Comparison of ENCODE assay signal across 8 cellular contexts in genomic region chr15:34241376-34242350, GRCh38. TPM values are rescaled to one million over a fixed set of nuclear protein-coding genes. Genes with fewer than 3 reads are reported as not detected.
DNase-seq lines count a peak whose midpoint lies in the region; ATAC-seq and TF ChIP-seq lines count a peak whose summit lies in the region.

No MANE protein-coding gene starts in this region.

- no peak overlapping the region for H3K4me2 ChIP-seq in KMS-11

- ATAC-seq in HG03521 (IDR thresholded peaks at IDR 0.05; ENCODE audit: unreplicated experiment), result no peak

- TF ChIP-seq CTCF in GM12865 (IDR thresholded peaks at IDR 0.05; ENCODE audit: insufficient read depth, low read depth, low read length, missing control alignments) (peak; percentile 63), KMS-11 (conservative IDR thresholded peaks at IDR 0.05; ENCODE audit: low read depth, low read length) (peak; percentile 67; the same call in 1 of the 2 replicates), ovary (IDR thresholded peaks at IDR 0.05) (peak in 1 of 3 donors; percentile 50)

- H2AFZ ChIP-seq in KMS-11 (ENCODE audit: low read depth), result no peak overlapping the region

- CTCF ChIA-PET in activated CD4-positive, alpha-beta T cell treated with anti-CD3 and anti-CD28 coated beads, Interleukin-2, amount 10 ng/mL, durations not matched to agents 7 days and 5 days (lab: Charles Lee), result interaction anchor here (0.6 to 1.4 kb wide), 9 partner anchors 8 to 346 kb away, joined by 3 to 4 read pairs (median 3); partner anchors contain the start of gene EMC4

- peaks cover 25% of the 10 kb centered on the region for H3K36me3 Mint-ChIP-seq in activated CD4-positive, alpha-beta T cell treated with anti-CD3 and anti-CD28 coated beads, Interleukin-2, amount 10 ng/mL, durations not matched to agents 7 days and 5 days (ENCODE audit: low read depth)

- no peaks in the 10 kb centered on the region for H4K20me1 ChIP-seq in KMS-11 (ENCODE audit: insufficient read depth)

- no peak overlapping the region for H3K4me3 Mint-ChIP-seq in activated CD4-positive, alpha-beta T cell treated with anti-CD3 and anti-CD28 coated beads, Interleukin-2, amount 10 ng/mL, durations not matched to agents 7 days and 5 days

- no peaks in the 10 kb centered on the region for H3K27me3 Mint-ChIP-seq in activated CD4-positive, alpha-beta T cell treated with anti-CD3 and anti-CD28 coated beads, Interleukin-2, amount 10 ng/mL, durations not matched to agents 7 days and 5 days

- no peaks in the 10 kb centered on the region for H3K79me2 ChIP-seq in KMS-11 (ENCODE audit: insufficient read depth, low read depth)

- H3K9me3 ChIP-seq in ovary, result no peaks in the 10 kb centered on the region

- H3K4me3 ChIP-seq in GM12865 (ENCODE audit: low read depth, low read length) (no peak overlapping the region), KMS-11 (IDR thresholded peaks at IDR 0.05; ENCODE audit: insufficient read depth, low read depth, low read length) (no peak overlapping the region), ovary (no peak overlapping the region)

- WGBS in ovary, 3 donors, result 58 to 66% (median 59%) methylated on average over 1 of the region's 1 CpG

- POLR2A ChIA-PET in activated CD4-positive, alpha-beta T cell treated with anti-CD3 and anti-CD28 coated beads, Interleukin-2, amount 10 ng/mL, durations not matched to agents 7 days and 5 days (lab: Charles Lee), result no interaction called here

- no peaks in the 10 kb centered on the region for H3K9me3 Mint-ChIP-seq in activated CD4-positive, alpha-beta T cell treated with anti-CD3 and anti-CD28 coated beads, Interleukin-2, amount 10 ng/mL, durations not matched to agents 7 days and 5 days

- TF ChIP-seq POLR2A in ovary (IDR thresholded peaks at IDR 0.05), result no peak

- peak; percentile 47 for DNase-seq in AG20443 (ENCODE audit: low spot score)
- DNase-seq in GM12865 (ENCODE audit: low read depth), result peak; percentile 68
- peak; percentile 58 for DNase-seq in activated CD4-positive, alpha-beta T cell treated with anti-CD3 and anti-CD28 coated beads, Interleukin-2, amount 10 ng/mL, durations not matched to agents 7 days and 5 days
- DNase-seq in fibroblast of the conjunctiva (ENCODE audit: low read depth), result peak; percentile 12
- DNase-seq in pons (ENCODE audit: low spot score), result peak; percentile 56
- no peak for DNase-seq in ovary

- no peaks in the 10 kb centered on the region for H3K27me3 ChIP-seq in KMS-11 (ENCODE audit: insufficient read depth, low read depth)
- no peaks in the 10 kb centered on the region for H3K27me3 ChIP-seq in ovary

- H3K4me1 Mint-ChIP-seq in activated CD4-positive, alpha-beta T cell treated with anti-CD3 and anti-CD28 coated beads, Interleukin-2, amount 10 ng/mL, durations not matched to agents 7 days and 5 days, result peaks cover 25% of the 10 kb centered on the region

- H3K27ac ChIP-seq in KMS-11, result no peak overlapping the region
- H3K27ac ChIP-seq in ovary, result no peak overlapping the region

- no peak overlapping the region for H3K27ac Mint-ChIP-seq in activated CD4-positive, alpha-beta T cell treated with anti-CD3 and anti-CD28 coated beads, Interleukin-2, amount 10 ng/mL, durations not matched to agents 7 days and 5 days

- no peak for TF ChIP-seq EP300 in ovary (IDR thresholded peaks at IDR 0.05)

- intact Hi-C loops in ovary (cut with DNase I), result no loop called here

- H3K4me1 ChIP-seq in KMS-11 (ENCODE audit: low read depth, poor library complexity, severe bottlenecking) (no peaks in the 10 kb centered on the region), ovary (ENCODE audit: insufficient read depth) (no peaks in the 10 kb centered on the region)

- H3K9ac ChIP-seq in KMS-11, result no peak overlapping the region

- no peaks in the 10 kb centered on the region for H3K36me3 ChIP-seq in KMS-11 (ENCODE audit: insufficient read depth)
- no peaks in the 10 kb centered on the region for H3K36me3 ChIP-seq in ovary

RNA-seq across cellular contexts. Expression of gene EMC4, which starts 16.8 kb away (rescaled TPM):
- total RNA-seq in activated CD4-positive, alpha-beta T cell treated with anti-CD3 and anti-CD28 coated beads, Interleukin-2, amount 10 ng/mL, durations not matched to agents 7 days and 5 days, result 10 to 100 TPM; 72.6 to 78.0 TPM
- total RNA-seq in ovary, result 100 to 1,000 TPM in 1 of 7 donors, 10 to 100 TPM in 6; 84.4 to 107 (median 89.9) TPM
- 100 to 1,000 TPM; 148 to 178 TPM for polyA plus RNA-seq in ovary

RNA-seq across cellular contexts. Expression of gene KATNBL1, which starts 31.8 kb away (rescaled TPM):
- 10 to 100 TPM; 40.8 to 45.7 TPM for total RNA-seq in activated CD4-positive, alpha-beta T cell treated with anti-CD3 and anti-CD28 coated beads, Interleukin-2, amount 10 ng/mL, durations not matched to agents 7 days and 5 days
- 10 to 100 TPM; 23.7 to 52.2 (median 37.4) TPM for total RNA-seq in ovary
- 10 to 100 TPM; 12.9 to 27.1 TPM for polyA plus RNA-seq in ovary

Comparison
In these comparisons a context has a peak if more than half of its experiments do, and no peak if none do; other contexts are left out.
1. DNase-seq: peak in AG20443 (single experiment), GM12865 (single experiment), activated CD4-positive, alpha-beta T cell treated with anti-CD3 and anti-CD28 coated beads, Interleukin-2, amount 10 ng/mL, durations not matched to agents 7 days and 5 days (single experiment), fibroblast of the conjunctiva (single experiment) and pons (single experiment); none in ovary (0 of 5).